ENCODE assay signal across 14 cellular contexts in the genomic region with DNA sequence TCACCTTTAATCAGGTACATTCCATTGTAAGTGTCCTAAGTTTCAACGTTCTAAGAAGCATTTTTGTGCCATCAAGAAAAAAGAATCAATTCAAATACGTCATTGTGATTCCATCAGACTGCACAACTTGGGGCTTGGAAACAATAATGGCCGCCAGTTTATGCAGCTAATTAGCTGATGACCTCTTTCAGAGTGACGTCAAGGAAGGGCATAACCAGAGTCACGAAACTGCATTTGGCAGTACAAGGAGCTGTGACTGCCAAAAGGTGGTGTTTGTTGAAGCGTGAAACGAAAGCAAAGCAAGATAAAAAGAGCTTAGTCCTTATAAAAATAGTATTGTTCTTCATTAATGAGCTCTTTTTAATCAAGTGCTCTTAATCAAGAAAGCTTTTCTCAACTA.
DNase-seq lines count a peak whose midpoint lies in the region; ATAC-seq and TF ChIP-seq lines count a peak whose summit lies in the region.
"Had no signal": no experiment of that assay in that cellular context is flagged by ENCODE, and none has a peak within 500 bp of the region (broad histone marks: within the 10 kb centered on the region; RNA-seq: fewer than 3 reads in every experiment).

No MANE protein-coding gene starts in this region.

- TF ChIP-seq CTCF in BE2C (IDR thresholded peaks at IDR 0.05; ENCODE audit: low read depth, low read length) (no peak), LNCaP clone FGC (IDR thresholded peaks at IDR 0.05; ENCODE audit: control insufficient read depth, extremely low read depth, insufficient read depth) (no peak)

- H3K4me1 Mint-ChIP-seq in activated CD4-positive, alpha-beta memory T cell treated with anti-CD3 and anti-CD28 coated beads for 36 hours (ENCODE audit: low read depth), result no peaks in the 10 kb centered on the region
- H3K4me1 Mint-ChIP-seq: activated CD4-positive, alpha-beta T cell treated with anti-CD3 and anti-CD28 coated beads, Interleukin-2, amount 10 ng/mL, durations not matched to agents 24 days and 14 days; stimulated activated naive B cell treated with anti-CD40 and anti-IgM and Interleukin-4, amounts not matched to agents 10 μg/mL and 1 μg/mL and 100 μg/mL, for 72 hours had no signal

- H3K36me3 Mint-ChIP-seq in activated CD4-positive, alpha-beta memory T cell treated with anti-CD3 and anti-CD28 coated beads for 36 hours, result no peaks in the 10 kb centered on the region
- H3K36me3 Mint-ChIP-seq: stimulated activated naive B cell treated with anti-CD40 and anti-IgM and Interleukin-4, amounts not matched to agents 10 μg/mL and 1 μg/mL and 100 μg/mL, for 72 hours had no signal

- ATAC-seq in esophagus mucosa (peak; percentile 62), HG02588 (IDR thresholded peaks at IDR 0.05; ENCODE audit: unreplicated experiment) (no peak)
- ATAC-seq: psoas muscle; stimulated activated naive B cell treated with anti-CD40 and anti-IgM and Interleukin-4, amounts not matched to agents 10 μg/mL and 1 μg/mL and 100 μg/mL, for 72 hours had no signal

- POLR2A ChIA-PET in activated CD4-positive, alpha-beta memory T cell treated with anti-CD3 and anti-CD28 coated beads for 36 hours (lab: Charles Lee), result no interaction called here

- CTCF ChIA-PET in activated CD4-positive, alpha-beta memory T cell treated with anti-CD3 and anti-CD28 coated beads for 36 hours (lab: Charles Lee), result no interaction called here

- no peaks in the 10 kb centered on the region for H3K36me3 ChIP-seq in BE2C
- H3K36me3 ChIP-seq: brain microvascular endothelial cell had no signal

- H3K4me3 Mint-ChIP-seq in activated CD4-positive, alpha-beta memory T cell treated with anti-CD3 and anti-CD28 coated beads for 36 hours, result no peak overlapping the region
- H3K4me3 Mint-ChIP-seq: activated CD4-positive, alpha-beta T cell treated with anti-CD3 and anti-CD28 coated beads, Interleukin-2, amount 10 ng/mL, durations not matched to agents 24 days and 14 days; stimulated activated naive B cell treated with anti-CD40 and anti-IgM and Interleukin-4, amounts not matched to agents 10 μg/mL and 1 μg/mL and 100 μg/mL, for 72 hours had no signal

- H3K27ac Mint-ChIP-seq in activated CD4-positive, alpha-beta memory T cell treated with anti-CD3 and anti-CD28 coated beads for 36 hours, result no peak overlapping the region
- H3K27ac Mint-ChIP-seq: activated CD4-positive, alpha-beta T cell treated with anti-CD3 and anti-CD28 coated beads, Interleukin-2, amount 10 ng/mL, durations not matched to agents 24 days and 14 days; stimulated activated naive B cell treated with anti-CD40 and anti-IgM and Interleukin-4, amounts not matched to agents 10 μg/mL and 1 μg/mL and 100 μg/mL, for 72 hours had no signal

- intact Hi-C loops in activated CD4-positive, alpha-beta memory T cell treated with anti-CD3 and anti-CD28 coated beads for 36 hours (cut with micrococcal nuclease), result no loop called here
- intact Hi-C loops in posterior vena cava (cut with DNase I), result no loop called here

- H3K27me3 ChIP-seq in BE2C, result no peaks in the 10 kb centered on the region
- H3K27me3 ChIP-seq: brain microvascular endothelial cell had no signal

- H3K27me3 Mint-ChIP-seq in activated CD4-positive, alpha-beta memory T cell treated with anti-CD3 and anti-CD28 coated beads for 36 hours, result peaks cover 2% of the 10 kb centered on the region
- H3K27me3 Mint-ChIP-seq: stimulated activated naive B cell treated with anti-CD40 and anti-IgM and Interleukin-4, amounts not matched to agents 10 μg/mL and 1 μg/mL and 100 μg/mL, for 72 hours had no signal

- no peaks in the 10 kb centered on the region for H3K9me3 ChIP-seq in BE2C
- H3K9me3 ChIP-seq: psoas muscle had no signal

- no peaks in the 10 kb centered on the region for H3K9me3 Mint-ChIP-seq in activated CD4-positive, alpha-beta memory T cell treated with anti-CD3 and anti-CD28 coated beads for 36 hours
- H3K9me3 Mint-ChIP-seq: activated CD4-positive, alpha-beta T cell treated with anti-CD3 and anti-CD28 coated beads, Interleukin-2, amount 10 ng/mL, durations not matched to agents 24 days and 14 days had no signal

- DNase-seq in BE2C, result peak; percentile 17
- peak; percentile 34 for DNase-seq in LNCaP clone FGC (ENCODE audit: low read depth)
- DNase-seq in lung microvascular endothelial cell (ENCODE audit: low read depth in 2 of 2), result peak; percentile 79 to 89
- DNase-seq in activated CD4-positive, alpha-beta memory T cell treated with anti-CD3 and anti-CD28 coated beads for 36 hours, result no peak
- DNase-seq in posterior vena cava (ENCODE audit: low spot score), result no peak
- DNase-seq in NCI-H526 treated with DMSO at 0.1 percent for 48 hours (lab: John Stamatoyannopoulos, UW), result no peak
- DNase-seq: activated CD4-positive, alpha-beta T cell treated with anti-CD3 and anti-CD28 coated beads, Interleukin-2, amount 10 ng/mL, durations not matched to agents 24 days and 14 days; brain microvascular endothelial cell; GOT3; psoas muscle; stimulated activated CD4-positive, alpha-beta T cell treated with anti-CD3 and anti-CD28 coated beads, Interleukin-4, amount 100 ng/mL, for 24 hours; stimulated activated naive B cell treated with anti-CD40 and anti-IgM and Interleukin-4, amounts not matched to agents 10 μg/mL and 1 μg/mL and 100 μg/mL, for 72 hours had no signal

- peaks cover 7% of the 10 kb centered on the region for H3K4me1 ChIP-seq in BE2C
- H3K4me1 ChIP-seq: psoas muscle had no signal

- H3K4me3 ChIP-seq in BE2C (ENCODE audit: low read depth, low read length) (no peak overlapping the region), LNCaP clone FGC (ENCODE audit: low read depth, low read length) (no peak overlapping the region)
- H3K4me3 ChIP-seq: psoas muscle had no signal

Comparison
In these comparisons a context has a peak if more than half of its experiments do, and no peak if none do; other contexts are left out.
1. DNase-seq: peak in BE2C (single experiment), LNCaP clone FGC (single experiment) and lung microvascular endothelial cell (2 of 2); none in activated CD4-positive, alpha-beta memory T cell treated with anti-CD3 and anti-CD28 coated beads for 36 hours (single experiment), posterior vena cava (single experiment) and NCI-H526 treated with DMSO at 0.1 percent for 48 hours (single experiment).